9 cellular contexts compared by ENCODE assay signal in genomic region chr13:33743438-33744368, GRCh38.
DNase-seq lines count a peak whose midpoint lies in the region; ATAC-seq, FAIRE-seq and TF ChIP-seq lines count a peak whose summit lies in the region.
"Had no signal": no experiment of that assay in that cellular context is flagged by ENCODE, and none has a peak within 500 bp of the region (broad histone marks: within the 10 kb centered on the region; RNA-seq: fewer than 3 reads in every experiment).

No MANE protein-coding gene starts in this region.

- peaks cover 2% of the 10 kb centered on the region for H3K27me3 ChIP-seq in CD4-positive, CD25-positive, alpha-beta regulatory T cell (ENCODE audit: control insufficient read depth, insufficient read depth, low read length)

- no peaks in the 10 kb centered on the region for H3K36me3 Mint-ChIP-seq in CD4-positive, CD25-positive, alpha-beta regulatory T cell
- H3K36me3 Mint-ChIP-seq in activated CD8-positive, alpha-beta T cell treated with anti-CD3 and anti-CD28 coated beads, Interleukin-2, amount 10 ng/mL, durations not matched to agents 7 days and 5 days (ENCODE audit: low read depth), result no peaks in the 10 kb centered on the region

- H3K4me1 Mint-ChIP-seq in CD4-positive, CD25-positive, alpha-beta regulatory T cell, result peaks cover 0 to 19% (median 11%) of the 10 kb centered on the region in 4 donors
- H3K4me1 Mint-ChIP-seq in activated CD8-positive, alpha-beta T cell treated with anti-CD3 and anti-CD28 coated beads, Interleukin-2, amount 10 ng/mL, durations not matched to agents 7 days and 5 days (ENCODE audit: low read depth), result peaks cover 15% of the 10 kb centered on the region

- no peak for FAIRE-seq in D721Med (lab: Jason Lieb, UNC)

- POLR2A ChIA-PET in activated CD8-positive, alpha-beta T cell treated with anti-CD3 and anti-CD28 coated beads, Interleukin-2, amount 10 ng/mL, durations not matched to agents 7 days and 5 days (lab: Charles Lee), result interaction anchor here (0.5 kb wide), 1 partner anchor 92 kb away, joined by 4 read pairs; no protein-coding TSS in a partner anchor

- H3K4me1 ChIP-seq in CD4-positive, CD25-positive, alpha-beta regulatory T cell (ENCODE audit: control insufficient read depth, insufficient read depth, low read length, poor library complexity, severe bottlenecking), result no peaks in the 10 kb centered on the region

- ATAC-seq in CD4-positive, CD25-positive, alpha-beta regulatory T cell (ENCODE audit: low read depth in 2 of 2), result peak; percentile 43 to 58
- ATAC-seq in GM19372 (IDR thresholded peaks at IDR 0.05; ENCODE audit: low read depth, unreplicated experiment), result peak; percentile 62
- ATAC-seq in HG03196 (IDR thresholded peaks at IDR 0.05; ENCODE audit: unreplicated experiment), result peak; percentile 79
- ATAC-seq in activated CD8-positive, alpha-beta T cell treated with anti-CD3 and anti-CD28 coated beads, Interleukin-2, amount 10 ng/mL, durations not matched to agents 7 days and 5 days, result peak; percentile 49
- ATAC-seq in omental fat pad (ENCODE audit: low FRiP score), result no peak

- peaks cover 5% of the 10 kb centered on the region for H3K27me3 Mint-ChIP-seq in CD4-positive, CD25-positive, alpha-beta regulatory T cell
- H3K27me3 Mint-ChIP-seq in activated CD8-positive, alpha-beta T cell treated with anti-CD3 and anti-CD28 coated beads, Interleukin-2, amount 10 ng/mL, durations not matched to agents 7 days and 5 days (ENCODE audit: low read depth), result no peaks in the 10 kb centered on the region

- CTCF ChIA-PET in activated CD8-positive, alpha-beta T cell treated with anti-CD3 and anti-CD28 coated beads, Interleukin-2, amount 10 ng/mL, durations not matched to agents 7 days and 5 days (lab: Charles Lee), result interaction anchor here (2.1 kb wide), 1 partner anchor 20 kb away, joined by 9 read pairs; no protein-coding TSS in a partner anchor

- H3K36me3 ChIP-seq in CD4-positive, CD25-positive, alpha-beta regulatory T cell (ENCODE audit: control insufficient read depth, insufficient read depth, low read length), result no peaks in the 10 kb centered on the region

- peak overlapping the region in 2 of 3 donors; percentile 52 to 73 for H3K27ac Mint-ChIP-seq in CD4-positive, CD25-positive, alpha-beta regulatory T cell
- H3K27ac Mint-ChIP-seq in activated CD8-positive, alpha-beta T cell treated with anti-CD3 and anti-CD28 coated beads, Interleukin-2, amount 10 ng/mL, durations not matched to agents 7 days and 5 days, result peak overlapping the region; percentile 44

- DNase-seq in CD4-positive, CD25-positive, alpha-beta regulatory T cell, result peak in 2 of 3 donors; percentile 3 to 42
- DNase-seq in activated CD8-positive, alpha-beta T cell treated with anti-CD3 and anti-CD28 coated beads, Interleukin-2, amount 10 ng/mL, durations not matched to agents 7 days and 5 days, result no peak
- DNase-seq in NCI-H187 (lab: John Stamatoyannopoulos, UW) (no peak), D721Med (ENCODE audit: insufficient read length, low spot score) (no peak), HUDEP-2 (lab: John Stamatoyannopoulos, UW; ENCODE audit: unreplicated experiment in 76 of 76) (no peak), omental fat pad (ENCODE audit: low spot score) (no peak)

- no peak overlapping the region for H3K27ac ChIP-seq in CD4-positive, CD25-positive, alpha-beta regulatory T cell (ENCODE audit: insufficient read depth, low read length, poor library complexity, severe bottlenecking)
- H3K27ac ChIP-seq: epithelial cell of prostate had no signal

- TF ChIP-seq CTCF in D721Med (IDR thresholded peaks at IDR 0.05; ENCODE audit: insufficient read depth, missing control alignments) (no peak), omental fat pad (IDR thresholded peaks at IDR 0.05) (no peak)

- peaks cover 0 to 5% (median 2%) of the 10 kb centered on the region in 7 donors for H3K9me3 Mint-ChIP-seq in CD4-positive, CD25-positive, alpha-beta regulatory T cell
- H3K9me3 Mint-ChIP-seq in activated CD8-positive, alpha-beta T cell treated with anti-CD3 and anti-CD28 coated beads, Interleukin-2, amount 10 ng/mL, durations not matched to agents 7 days and 5 days (ENCODE audit: insufficient read depth), result no peaks in the 10 kb centered on the region

- no peak overlapping the region for H3K4me3 ChIP-seq in CD4-positive, CD25-positive, alpha-beta regulatory T cell (ENCODE audit: low read depth, low read length)

- H3K4me3 Mint-ChIP-seq in CD4-positive, CD25-positive, alpha-beta regulatory T cell, result peak overlapping the region in 1 of 4 donors; percentile 56
- H3K4me3 Mint-ChIP-seq in activated CD8-positive, alpha-beta T cell treated with anti-CD3 and anti-CD28 coated beads, Interleukin-2, amount 10 ng/mL, durations not matched to agents 7 days and 5 days, result no peak overlapping the region

- no peaks in the 10 kb centered on the region for H3K9me3 ChIP-seq in CD4-positive, CD25-positive, alpha-beta regulatory T cell (ENCODE audit: control insufficient read depth in 2 of 2, low read length in 2 of 2)

Comparison
In these comparisons a context has a peak if more than half of its experiments do, and no peak if none do; other contexts are left out.
1. DNase-seq: peak in CD4-positive, CD25-positive, alpha-beta regulatory T cell (2 of 3); none in activated CD8-positive, alpha-beta T cell treated with anti-CD3 and anti-CD28 coated beads, Interleukin-2, amount 10 ng/mL, durations not matched to agents 7 days and 5 days (single experiment), NCI-H187 (0 of 2), D721Med (single experiment), HUDEP-2 (0 of 76) and omental fat pad (single experiment).